Comparison of ENCODE assay signal across 27 cellular contexts in genomic region chr17:14409292-14409691, GRCh38.
"Had no signal": no experiment of that assay in that cellular context is flagged by ENCODE, and none has a peak within 500 bp of the region (broad histone marks: within the 10 kb centered on the region; RNA-seq: fewer than 3 reads in every experiment).

No MANE protein-coding gene starts in this region.

- H3K27me3 ChIP-seq: neural progenitor cell, right lobe of liver, sigmoid colon, stomach, thyroid gland, tibial nerve, upper lobe of left lung, vagina had no signal

- H3K36me3 Mint-ChIP-seq: neural progenitor cell; stimulated activated effector memory CD8-positive, alpha-beta T cell treated with anti-CD3 and anti-CD28 coated beads, Interleukin-12 subunit alpha, Interleukin-12 subunit beta, amount 100 ng/mL, for 72 hours had no signal

- H3K9me3 Mint-ChIP-seq: stimulated activated effector memory CD8-positive, alpha-beta T cell treated with anti-CD3 and anti-CD28 coated beads, Interleukin-12 subunit alpha, Interleukin-12 subunit beta, amount 100 ng/mL, for 72 hours had no signal

- H3K27ac ChIP-seq: neural progenitor cell, ovary, parathyroid adenoma, psoas muscle, right lobe of liver, sigmoid colon, stomach, thoracic aorta, thyroid gland, tibial nerve, upper lobe of left lung, vagina had no signal

- H3K4me1 ChIP-seq: parathyroid adenoma, psoas muscle, right lobe of liver, sigmoid colon, stomach, thyroid gland, tibial nerve, upper lobe of left lung, vagina had no signal

- ATAC-seq: psoas muscle; right cardiac atrium; right lobe of liver; stimulated activated effector memory CD8-positive, alpha-beta T cell treated with anti-CD3 and anti-CD28 coated beads, Interleukin-12 subunit alpha, Interleukin-12 subunit beta, amount 100 ng/mL, for 72 hours; stimulated activated naive B cell treated with anti-CD40 and anti-IgM and Interleukin-4, amounts not matched to agents 10 μg/mL and 1 μg/mL and 100 μg/mL, for 72 hours had no signal

- H3K79me2 ChIP-seq: parathyroid adenoma had no signal

- H2AFZ ChIP-seq: parathyroid adenoma had no signal

- DNase-seq: occipital lobe; ovary; posterior cingulate gyrus; psoas muscle; right cardiac atrium; right lobe of liver; sigmoid colon; small intestine; stimulated activated CD4-positive, alpha-beta T cell treated with anti-CD3 and anti-CD28 coated beads, Interleukin-15, amount 100 ng/mL, for 24 hours; stimulated activated CD4-positive, alpha-beta T cell treated with anti-CD3 and anti-CD28 coated beads, Interleukin-2, amount 100 ng/mL, for 24 hours; stimulated activated CD4-positive, alpha-beta T cell treated with anti-CD3 and anti-CD28 coated beads, Interleukin-2, amount 100 ng/mL, for 48 hours; stimulated activated CD4-positive, alpha-beta T cell treated with anti-CD3 and anti-CD28 coated beads, Interleukin-4, amount 100 ng/mL, for 24 hours; stimulated activated naive B cell treated with anti-CD40 and anti-IgM and Interleukin-4, amounts not matched to agents 10 μg/mL and 1 μg/mL and 100 μg/mL, for 72 hours; stimulated activated naive CD4-positive, alpha-beta T cell treated with Interleukin-2 at 50 U/mL for 16 hours; stomach; thyroid gland; trophoblast cell; upper lobe of left lung had no signal

- H3K27ac Mint-ChIP-seq: nephron; neural progenitor cell; progenitor cell of endocrine pancreas; stimulated activated effector memory CD8-positive, alpha-beta T cell treated with anti-CD3 and anti-CD28 coated beads, Interleukin-12 subunit alpha, Interleukin-12 subunit beta, amount 100 ng/mL, for 72 hours; stimulated activated naive B cell treated with anti-CD40 and anti-IgM and Interleukin-4, amounts not matched to agents 10 μg/mL and 1 μg/mL and 100 μg/mL, for 72 hours; stimulated activated naive CD8-positive, alpha-beta T cell treated with anti-CD3 and anti-CD28 coated beads, Interleukin-15, Interleukin-2, amounts not matched to agents 100 ng/mL and 50 ng/mL, for 24 hours had no signal

- H3K9me3 ChIP-seq: ovary, psoas muscle, right lobe of liver, sigmoid colon, stomach, thoracic aorta, thyroid gland, tibial nerve, upper lobe of left lung, vagina had no signal

- H3K4me1 Mint-ChIP-seq: nephron, neural progenitor cell had no signal

- H3K4me3 ChIP-seq: neural progenitor cell, ovary, psoas muscle, right lobe of liver, sigmoid colon, stomach, thoracic aorta, thyroid gland, tibial nerve, upper lobe of left lung, vagina had no signal

- H3K9ac ChIP-seq: neural progenitor cell, parathyroid adenoma had no signal

- H3K4me2 ChIP-seq: neural progenitor cell had no signal

- H3K4me3 Mint-ChIP-seq: nephron; neural progenitor cell; stimulated activated effector memory CD8-positive, alpha-beta T cell treated with anti-CD3 and anti-CD28 coated beads, Interleukin-12 subunit alpha, Interleukin-12 subunit beta, amount 100 ng/mL, for 72 hours; stimulated activated naive B cell treated with anti-CD40 and anti-IgM and Interleukin-4, amounts not matched to agents 10 μg/mL and 1 μg/mL and 100 μg/mL, for 72 hours; stimulated activated naive CD8-positive, alpha-beta T cell treated with anti-CD3 and anti-CD28 coated beads, Interleukin-15, Interleukin-2, amounts not matched to agents 100 ng/mL and 50 ng/mL, for 24 hours had no signal

- H3K27me3 Mint-ChIP-seq: progenitor cell of endocrine pancreas; stimulated activated naive CD8-positive, alpha-beta T cell treated with anti-CD3 and anti-CD28 coated beads, Interleukin-15, Interleukin-2, amounts not matched to agents 100 ng/mL and 50 ng/mL, for 24 hours had no signal

- H3K36me3 ChIP-seq: neural progenitor cell, ovary, right lobe of liver, sigmoid colon, stomach, thoracic aorta, thyroid gland, tibial nerve, upper lobe of left lung, vagina had no signal
